Comparison of ENCODE assay signal across 16 cellular contexts in the genomic region with DNA sequence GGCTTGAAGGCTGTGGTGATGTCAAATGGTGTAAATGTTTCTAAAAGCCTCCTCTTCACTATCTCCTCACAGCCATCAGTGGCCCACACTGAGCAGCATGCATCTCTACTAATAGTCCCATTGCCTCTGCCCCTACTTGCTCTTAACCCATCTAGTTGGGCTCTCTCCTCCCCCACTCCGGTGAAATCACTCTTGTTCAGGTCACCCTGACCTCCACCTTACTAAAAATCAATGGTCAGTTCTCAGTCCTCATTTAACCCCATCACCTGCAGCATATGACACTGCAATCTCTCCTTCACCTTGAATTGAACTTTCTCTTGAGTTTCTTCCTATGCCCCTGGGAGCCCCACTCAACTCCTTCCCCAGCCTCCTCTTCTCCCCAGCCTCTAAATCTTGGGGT.
DNase-seq lines count a peak whose midpoint lies in the region; ATAC-seq, FAIRE-seq and TF ChIP-seq lines count a peak whose summit lies in the region.
"Had no signal": no experiment of that assay in that cellular context is flagged by ENCODE, and none has a peak within 500 bp of the region (broad histone marks: within the 10 kb centered on the region; RNA-seq: fewer than 3 reads in every experiment).

No MANE protein-coding gene starts in this region.

- whole genome bisulfite sequencing in liver: 38% methylated on average over 1 of the region's 1 CpG
- WGBS in HepG2 (ENCODE audit: low lambda C conversion rate): 94% methylated on average over 1 of the region's 1 CpG
- WGBS in esophagus muscularis mucosa: 95% methylated on average over 1 of the region's 1 CpG

- in situ Hi-C loops in HepG2 (cut with HindIII; ENCODE audit: extremely low pct_ligation_motif_present, low pct_unique_long_range_greater_than_20kb): no loop called here
- in situ Hi-C loops in ACHN (cut with HindIII; ENCODE audit: low pct_ligation_motif_present, low pct_unique_long_range_greater_than_20kb, low sequenced_read_pairs): no loop called here

- H3K79me2 ChIP-seq in HepG2 (ENCODE audit: insufficient read depth, low read length): no peaks in the 10 kb centered on the region

- H3K4me3 ChIP-seq in liver (ENCODE audit: low read depth in 1 of 3, low read length in 3 of 3): no peak overlapping the region
- H3K4me3 ChIP-seq in HepG2 (replicated peaks in 1 of 3; ENCODE audit: insufficient read depth in 1 of 3, low read depth in 2 of 3, low read length in 3 of 3): no peak overlapping the region
- no peak overlapping the region for H3K4me3 ChIP-seq in esophagus muscularis mucosa
- H3K4me3 ChIP-seq: GM23248, HAP-1 had no signal

- POLR2A ChIA-PET in HepG2 (lab: Yijun Ruan, JAX): no interaction called here
- POLR2A ChIA-PET in activated CD4-positive, alpha-beta memory T cell treated with anti-CD3 and anti-CD28 coated beads for 36 hours (lab: Charles Lee): no interaction called here

- no peaks in the 10 kb centered on the region for H4K20me1 ChIP-seq in HepG2 (ENCODE audit: insufficient read depth, low read length)

- H3K9me3 ChIP-seq in liver (ENCODE audit: control insufficient read depth in 4 of 4, low read length in 3 of 4): no peaks in the 10 kb centered on the region
- H3K9me3 ChIP-seq in HepG2 (ENCODE audit: low read length): no peaks in the 10 kb centered on the region
- no peaks in the 10 kb centered on the region for H3K9me3 ChIP-seq in esophagus muscularis mucosa
- H3K9me3 ChIP-seq: BE2C had no signal

- no peaks in the 10 kb centered on the region for H3K9me3 Mint-ChIP-seq in stimulated activated effector memory CD8-positive, alpha-beta T cell treated with anti-CD3 and anti-CD28 coated beads, Interleukin-12 subunit alpha, Interleukin-12 subunit beta, amount 100 ng/mL, for 72 hours
- H3K9me3 Mint-ChIP-seq in activated CD4-positive, alpha-beta memory T cell treated with anti-CD3 and anti-CD28 coated beads for 36 hours: no peaks in the 10 kb centered on the region
- H3K9me3 Mint-ChIP-seq: CD4-positive, alpha-beta T cell had no signal

- intact Hi-C loops in HepG2 (cut with micrococcal nuclease; ENCODE audit: unreplicated experiment) (no loop called here), esophagus muscularis mucosa (cut with DNase I) (no loop called here)
- intact Hi-C loops in activated CD4-positive, alpha-beta memory T cell treated with anti-CD3 and anti-CD28 coated beads for 36 hours (cut with micrococcal nuclease): no loop called here

- no peaks in the 10 kb centered on the region for H3K27me3 ChIP-seq in liver (ENCODE audit: control insufficient read depth in 4 of 4, insufficient read depth in 4 of 4, low read length in 3 of 4)
- no peaks in the 10 kb centered on the region for H3K27me3 ChIP-seq in HepG2 (ENCODE audit: control insufficient read depth in 1 of 2, insufficient read depth in 2 of 2, low read length in 2 of 2)
- no peaks in the 10 kb centered on the region for H3K27me3 ChIP-seq in esophagus muscularis mucosa
- H3K27me3 ChIP-seq: BE2C had no signal

- no peak for ATAC-seq in HepG2
- ATAC-seq in stimulated activated effector memory CD8-positive, alpha-beta T cell treated with anti-CD3 and anti-CD28 coated beads, Interleukin-12 subunit alpha, Interleukin-12 subunit beta, amount 100 ng/mL, for 72 hours: no peak

- no TSS peak for BruUV-seq in HepG2 (replicated peaks; lab: Mats Ljungman, UMichigan)

- DNase-seq in HepG2 (ENCODE audit: low spot score) (no peak), esophagus muscularis mucosa (ENCODE audit: extremely low spot score) (peak; percentile 34), ACHN (no peak)
- DNase-seq in stimulated activated effector memory CD8-positive, alpha-beta T cell treated with anti-CD3 and anti-CD28 coated beads, Interleukin-12 subunit alpha, Interleukin-12 subunit beta, amount 100 ng/mL, for 72 hours (ENCODE audit: low spot score in 2 of 2): no peak
- no peak for DNase-seq in activated CD4-positive, alpha-beta memory T cell treated with anti-CD3 and anti-CD28 coated beads for 36 hours
- DNase-seq: BE2C; C1 segment of cervical spinal cord; CD4-positive, alpha-beta T cell; DMS153; DMS79; GDM1; GM23248 had no signal

- H3K4me2 ChIP-seq in HepG2 (ENCODE audit: low read depth, low read length): no peak overlapping the region

- H3K36me3 ChIP-seq in liver (ENCODE audit: control insufficient read depth in 4 of 4, insufficient read depth in 3 of 4, low read depth in 1 of 4, low read length in 3 of 4) (peaks cover 0 to 4% (median 2%) of the 10 kb centered on the region in 4 donors), HepG2 (replicated peaks in 1 of 2; ENCODE audit: control insufficient read depth in 1 of 2, insufficient read depth in 2 of 2, low read length in 2 of 2) (no peaks in the 10 kb centered on the region), esophagus muscularis mucosa (no peaks in the 10 kb centered on the region)
- H3K36me3 ChIP-seq: BE2C, HAP-1 had no signal

- FAIRE-seq in HepG2 (lab: Jason Lieb, UNC): no peak
- FAIRE-seq: GM12892, GM18507 had no signal

- TF ChIP-seq EP300 in HepG2 (IDR thresholded peaks at IDR 0.05; ENCODE audit: low read depth in 2 of 2, low read length in 2 of 2) (no peak), HepG2 (CRISPR knock-in tag; IDR thresholded peaks at IDR 0.05; ENCODE audit: borderline replicate concordance) (no peak), esophagus muscularis mucosa (IDR thresholded peaks at IDR 0.05) (no peak)

- CTCF ChIA-PET in HepG2 (lab: Yijun Ruan, JAX; ENCODE audit: low intra/inter-chr PET ratio, low total read pairs): no interaction called here
- CTCF ChIA-PET in activated CD4-positive, alpha-beta memory T cell treated with anti-CD3 and anti-CD28 coated beads for 36 hours (lab: Charles Lee): no interaction called here

- H3K27me3 Mint-ChIP-seq in activated CD4-positive, alpha-beta memory T cell treated with anti-CD3 and anti-CD28 coated beads for 36 hours: no peaks in the 10 kb centered on the region
- H3K27me3 Mint-ChIP-seq: CD4-positive, alpha-beta T cell had no signal

- TF ChIP-seq CTCF in liver (IDR thresholded peaks at IDR 0.05; ENCODE audit: low read depth, low read length, missing input control) (no peak), HepG2 (CRISPR knock-in tag; IDR thresholded peaks at IDR 0.05) (no peak), esophagus muscularis mucosa (IDR thresholded peaks at IDR 0.05) (no peak)

- no peak for TF ChIP-seq POLR2A in HepG2 (IDR thresholded peaks at IDR 0.05; ENCODE audit: insufficient read depth in 1 of 2, low read depth in 2 of 2, low read length in 2 of 2)
- no peak for TF ChIP-seq POLR2A in esophagus muscularis mucosa (IDR thresholded peaks at IDR 0.05; ENCODE audit: low read depth)

- TF ChIP-seq RAD21 in liver (IDR thresholded peaks at IDR 0.05) (no peak), HepG2 (CRISPR knock-in tag; IDR thresholded peaks at IDR 0.05) (no peak)

- H3K27ac ChIP-seq in liver (ENCODE audit: low read depth in 1 of 2, low read length in 2 of 2) (no peak overlapping the region), HepG2 (ENCODE audit: extremely low read length, insufficient read depth, low read length) (no peak overlapping the region), esophagus muscularis mucosa (replicated peaks in 1 of 4) (no peak overlapping the region)
- H3K27ac ChIP-seq: GM23248 had no signal

- no peak overlapping the region for H3K9ac ChIP-seq in liver (ENCODE audit: low read depth in 1 of 2, low read length in 2 of 2)
- no peak overlapping the region for H3K9ac ChIP-seq in HepG2 (ENCODE audit: insufficient read depth, low read depth, low read length)
- H3K9ac ChIP-seq: GM23248 had no signal

- no peak overlapping the region for H2AFZ ChIP-seq in HepG2 (ENCODE audit: low read length)
- H2AFZ ChIP-seq: GM23248 had no signal

- H3K36me3 Mint-ChIP-seq in stimulated activated effector memory CD8-positive, alpha-beta T cell treated with anti-CD3 and anti-CD28 coated beads, Interleukin-12 subunit alpha, Interleukin-12 subunit beta, amount 100 ng/mL, for 72 hours: peaks cover 14% of the 10 kb centered on the region
- peaks cover 41% of the 10 kb centered on the region for H3K36me3 Mint-ChIP-seq in activated CD4-positive, alpha-beta memory T cell treated with anti-CD3 and anti-CD28 coated beads for 36 hours

- H3K4me1 Mint-ChIP-seq in stimulated activated effector memory CD8-positive, alpha-beta T cell treated with anti-CD3 and anti-CD28 coated beads, Interleukin-12 subunit alpha, Interleukin-12 subunit beta, amount 100 ng/mL, for 72 hours: peaks cover 9% of the 10 kb centered on the region
- peaks cover 23% of the 10 kb centered on the region for H3K4me1 Mint-ChIP-seq in activated CD4-positive, alpha-beta memory T cell treated with anti-CD3 and anti-CD28 coated beads for 36 hours (ENCODE audit: low read depth)

- H3K4me1 ChIP-seq in liver (ENCODE audit: control insufficient read depth in 4 of 4, insufficient read depth in 4 of 4, low read length in 3 of 4): peaks cover 0 to 5% (median 0%) of the 10 kb centered on the region in 4 donors
- H3K4me1 ChIP-seq in HepG2 (ENCODE audit: insufficient read depth, low read length): peaks cover 41% of the 10 kb centered on the region
- H3K4me1 ChIP-seq in esophagus muscularis mucosa: peaks cover 16 to 31% (median 26%) of the 10 kb centered on the region in 4 donors
- H3K4me1 ChIP-seq: BE2C, HAP-1 had no signal

- H3K4me3 Mint-ChIP-seq in stimulated activated effector memory CD8-positive, alpha-beta T cell treated with anti-CD3 and anti-CD28 coated beads, Interleukin-12 subunit alpha, Interleukin-12 subunit beta, amount 100 ng/mL, for 72 hours: no peak overlapping the region
- no peak overlapping the region for H3K4me3 Mint-ChIP-seq in activated CD4-positive, alpha-beta memory T cell treated with anti-CD3 and anti-CD28 coated beads for 36 hours
- H3K4me3 Mint-ChIP-seq: CD4-positive, alpha-beta T cell had no signal

- H3K27ac Mint-ChIP-seq in stimulated activated effector memory CD8-positive, alpha-beta T cell treated with anti-CD3 and anti-CD28 coated beads, Interleukin-12 subunit alpha, Interleukin-12 subunit beta, amount 100 ng/mL, for 72 hours: peak overlapping the region; percentile 7
- no peak overlapping the region for H3K27ac Mint-ChIP-seq in activated CD4-positive, alpha-beta memory T cell treated with anti-CD3 and anti-CD28 coated beads for 36 hours
- H3K27ac Mint-ChIP-seq: CD4-positive, alpha-beta T cell had no signal

TF ChIP-seq in liver, 16 proteins besides CTCF, POLR2A, EP300 and RAD21 (continues in another document):
- no peak for TF ChIP-seq FOXA2 (IDR thresholded peaks at IDR 0.05)
- no peak for TF ChIP-seq JUND (IDR thresholded peaks at IDR 0.05)
- TF ChIP-seq RXRA (IDR thresholded peaks at IDR 0.05): peak; percentile 48 to 53
- TF ChIP-seq EGR1 (IDR thresholded peaks at IDR 0.05; ENCODE audit: low read depth in 2 of 2): no peak

TF ChIP-seq in HepG2, 621 proteins besides CTCF, POLR2A, EP300 and RAD21 (continues in another document):
- no peak for TF ChIP-seq ZNF563 (CRISPR knock-in tag; IDR thresholded peaks at IDR 0.05)
